7 cellular contexts compared by ENCODE assay signal in genomic region chr16:85316321-85316919, GRCh38.
DNase-seq lines count a peak whose midpoint lies in the region; ATAC-seq, FAIRE-seq and TF ChIP-seq lines count a peak whose summit lies in the region.

No MANE protein-coding gene starts in this region.

- H4K20me1 ChIP-seq in Karpas-422 (ENCODE audit: insufficient read depth, low read depth, low read length): no peaks in the 10 kb centered on the region

- H3K4me1 Mint-ChIP-seq in stimulated activated naive B cell treated with anti-CD40 and anti-IgM and Interleukin-4, amounts not matched to agents 10 μg/mL and 1 μg/mL and 100 μg/mL, for 72 hours: peaks cover 29 to 34% of the 10 kb centered on the region in 2 donors

- H3K4me2 ChIP-seq in Karpas-422 (ENCODE audit: low read depth, low read length, poor library complexity, severe bottlenecking): no peak overlapping the region

- H3K4me1 ChIP-seq in Karpas-422 (ENCODE audit: low read length): no peaks in the 10 kb centered on the region

- H3K36me3 Mint-ChIP-seq in stimulated activated naive B cell treated with anti-CD40 and anti-IgM and Interleukin-4, amounts not matched to agents 10 μg/mL and 1 μg/mL and 100 μg/mL, for 72 hours: no peaks in the 10 kb centered on the region

- no peak overlapping the region for H3K27ac Mint-ChIP-seq in stimulated activated naive B cell treated with anti-CD40 and anti-IgM and Interleukin-4, amounts not matched to agents 10 μg/mL and 1 μg/mL and 100 μg/mL, for 72 hours

- H3K27me3 ChIP-seq in Karpas-422 (ENCODE audit: low read length) (no peaks in the 10 kb centered on the region), bronchial epithelial cell (ENCODE audit: control insufficient read depth, insufficient read depth, low read length) (no peaks in the 10 kb centered on the region)

- no peaks in the 10 kb centered on the region for H3K9me3 Mint-ChIP-seq in stimulated activated naive B cell treated with anti-CD40 and anti-IgM and Interleukin-4, amounts not matched to agents 10 μg/mL and 1 μg/mL and 100 μg/mL, for 72 hours

- H3K9me3 ChIP-seq in Karpas-422 (ENCODE audit: low read length): no peaks in the 10 kb centered on the region

- no peaks in the 10 kb centered on the region for H3K27me3 Mint-ChIP-seq in stimulated activated naive B cell treated with anti-CD40 and anti-IgM and Interleukin-4, amounts not matched to agents 10 μg/mL and 1 μg/mL and 100 μg/mL, for 72 hours

- no peaks in the 10 kb centered on the region for H3K79me2 ChIP-seq in Karpas-422 (ENCODE audit: low read length)

- H3K9ac ChIP-seq in Karpas-422 (ENCODE audit: low read length): no peak overlapping the region

- DNase-seq in G401 (ENCODE audit: low spot score) (peak; percentile 65), Karpas-422 (peak; percentile 79), SKM-1 treated with dmso at 0.1 percent for 144 hours (lab: John Stamatoyannopoulos, UW; ENCODE audit: unreplicated experiment) (peak; percentile 40), bronchial epithelial cell (ENCODE audit: low read depth) (peak; percentile 37), left kidney (ENCODE audit: low read depth, low spot score) (peak; percentile 90)
- peak; percentile 34 for DNase-seq in stimulated activated naive B cell treated with anti-CD40 and anti-IgM and Interleukin-4, amounts not matched to agents 10 μg/mL and 1 μg/mL and 100 μg/mL, for 72 hours

- H3K4me3 ChIP-seq in Karpas-422 (ENCODE audit: low read length) (no peak overlapping the region), bronchial epithelial cell (ENCODE audit: low read depth, low read length) (no peak overlapping the region)

- H3K36me3 ChIP-seq in Karpas-422 (ENCODE audit: insufficient read depth, low read length): no peaks in the 10 kb centered on the region
- H3K36me3 ChIP-seq in bronchial epithelial cell (ENCODE audit: control insufficient read depth, insufficient read depth, low read length): no peaks in the 10 kb centered on the region

- H3K27ac ChIP-seq in Karpas-422 (ENCODE audit: low read length): no peak overlapping the region

- H2AFZ ChIP-seq in Karpas-422 (ENCODE audit: low read length): no peak overlapping the region

- ATAC-seq in stimulated activated naive B cell treated with anti-CD40 and anti-IgM and Interleukin-4, amounts not matched to agents 10 μg/mL and 1 μg/mL and 100 μg/mL, for 72 hours (replicated peaks): peak; percentile 86 to 87
- ATAC-seq in GM21390 (IDR thresholded peaks at IDR 0.05; ENCODE audit: unreplicated experiment): no peak

- TF ChIP-seq CTCF in bronchial epithelial cell (IDR thresholded peaks at IDR 0.05; ENCODE audit: insufficient read depth, low read length, severe bottlenecking): peak; percentile 95

- no peak for FAIRE-seq in bronchial epithelial cell (lab: Jason Lieb, UNC)

- in situ Hi-C loops in G401 (cut with HindIII; ENCODE audit: low sequenced_read_pairs): no loop called here

- H3K4me3 Mint-ChIP-seq in stimulated activated naive B cell treated with anti-CD40 and anti-IgM and Interleukin-4, amounts not matched to agents 10 μg/mL and 1 μg/mL and 100 μg/mL, for 72 hours: no peak overlapping the region

- H3K9me2 ChIP-seq in Karpas-422 (replicated peaks; ENCODE audit: insufficient read depth, low read length): no peaks in the 10 kb centered on the region

Comparison
In these comparisons a context has a peak if more than half of its experiments do, and no peak if none do; other contexts are left out.
1. DNase-seq: peak in every context shown above with its lines; median percentile 90 in left kidney; 79 in Karpas-422; 65 in G401; 40 in SKM-1 treated with dmso at 0.1 percent for 144 hours; 37 in bronchial epithelial cell; 34 in stimulated activated naive B cell treated with anti-CD40 and anti-IgM and Interleukin-4, amounts not matched to agents 10 μg/mL and 1 μg/mL and 100 μg/mL, for 72 hours.